In the genomic region with DNA sequence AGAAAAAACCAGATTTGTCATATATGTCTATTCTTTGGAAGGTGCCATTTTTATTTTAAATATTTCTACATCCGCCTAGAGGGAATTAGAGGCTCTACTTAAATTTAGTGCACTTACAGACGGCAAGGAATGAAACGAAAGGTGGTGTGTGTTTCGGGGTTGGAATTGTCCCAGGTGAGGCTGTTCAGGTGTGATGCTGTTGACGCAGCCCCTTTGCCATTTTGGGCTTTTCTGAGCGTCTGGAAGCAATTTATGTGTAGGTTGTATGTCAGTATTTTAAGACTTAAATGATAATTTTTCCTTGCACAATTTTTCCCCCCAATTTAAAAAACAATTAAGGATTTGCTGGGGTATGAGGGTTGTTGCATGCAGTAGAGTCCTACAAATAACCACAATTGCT, we compare ENCODE assay signal across 8 cellular contexts. TPM values are rescaled to one million over a fixed set of nuclear protein-coding genes. Genes with fewer than 3 reads are reported as not detected.
A peak's percentile ranks its signal among the peaks of the same experiment; 100 is the strongest.
DNase-seq lines count a peak whose midpoint lies in the region; TF ChIP-seq lines count a peak whose summit lies in the region.

No MANE protein-coding gene starts in this region.

- TF ChIP-seq EP300 in sigmoid colon (IDR thresholded peaks at IDR 0.05), result no peak

- H3K4me1 ChIP-seq in SJSA1 (replicated peaks) (peaks cover 36% of the 10 kb centered on the region), sigmoid colon (peaks cover 0 to 61% (median 57%) of the 10 kb centered on the region in 4 donors)

- TF ChIP-seq CTCF in GM12865 (IDR thresholded peaks at IDR 0.05; ENCODE audit: insufficient read depth, low read depth, low read length, missing control alignments) (no peak), fibroblast of the aortic adventitia (IDR thresholded peaks at IDR 0.05; ENCODE audit: insufficient read depth, low read length) (no peak), sigmoid colon (IDR thresholded peaks at IDR 0.05) (no peak)

- WGBS in sigmoid colon, 2 donors, result 40 to 56% methylated on average over 6 of the region's 6 CpGs

- no peaks in the 10 kb centered on the region for H3K27me3 ChIP-seq in SJSA1 (replicated peaks)
- no peaks in the 10 kb centered on the region for H3K27me3 ChIP-seq in sigmoid colon

- H3K4me3 ChIP-seq in GM12865 (ENCODE audit: low read depth, low read length) (peak overlapping the region; percentile 86), SJSA1 (peak overlapping the region; percentile 79), fibroblast of the aortic adventitia (ENCODE audit: low read depth, low read length) (peak overlapping the region; percentile 80), sigmoid colon (peak overlapping the region; percentile 44 to 78 (median 74))

- no peak overlapping the region for H3K27ac ChIP-seq in SJSA1
- peak overlapping the region in 1 of 4 donors; percentile 92 for H3K27ac ChIP-seq in sigmoid colon

- no peaks in the 10 kb centered on the region for H3K9me3 ChIP-seq in SJSA1 (replicated peaks)
- no peaks in the 10 kb centered on the region for H3K9me3 ChIP-seq in sigmoid colon

- H3K36me3 ChIP-seq in SJSA1, result peaks cover 57% of the 10 kb centered on the region
- H3K36me3 ChIP-seq in sigmoid colon, result no peaks in the 10 kb centered on the region

- TF ChIP-seq POLR2A in sigmoid colon (IDR thresholded peaks at IDR 0.05), result no peak

- intact Hi-C loops in sigmoid colon (cut with DNase I), result loop anchor here (10.0 kb wide), 1 partner anchor 260 kb away; no protein-coding TSS in a partner anchor

- DNase-seq in GM12865 (ENCODE audit: low read depth) (no peak), SJSA1 (ENCODE audit: low read depth in 1 of 2, low spot score in 2 of 2) (no peak), fibroblast of the aortic adventitia (ENCODE audit: low read depth) (no peak), sigmoid colon (no peak), epidermal melanocyte (ENCODE audit: insufficient read length, low spot score) (no peak), NCI-H774 (lab: John Stamatoyannopoulos, UW) (no peak), D341Med (ENCODE audit: low spot score) (no peak), COLO668 (lab: John Stamatoyannopoulos, UW; ENCODE audit: unreplicated experiment) (no peak)

RNA-seq across cellular contexts. Expression of gene TENT4A, which starts 2.0 kb away (rescaled TPM):
- 17.8 and 24.6 TPM in 2 replicates for total RNA-seq in SJSA1 (2014; rRNA removed; shearing (Covaris generic))
- total RNA-seq in fibroblast of the aortic adventitia (ENCODE audit: low replicate concordance) (13.2 and 21.4 TPM in 2 replicates), sigmoid colon (10 to 100 TPM; 14.6 to 27.4 (median 18.7) TPM)
- polyA plus RNA-seq in sigmoid colon, result 10 to 100 TPM in 1 of 3 donors, 1 to 10 TPM in 2; 3.0 to 12.5 (median 3.2) TPM
